ENCODE assay signal across 3 cellular contexts in the genomic region with DNA sequence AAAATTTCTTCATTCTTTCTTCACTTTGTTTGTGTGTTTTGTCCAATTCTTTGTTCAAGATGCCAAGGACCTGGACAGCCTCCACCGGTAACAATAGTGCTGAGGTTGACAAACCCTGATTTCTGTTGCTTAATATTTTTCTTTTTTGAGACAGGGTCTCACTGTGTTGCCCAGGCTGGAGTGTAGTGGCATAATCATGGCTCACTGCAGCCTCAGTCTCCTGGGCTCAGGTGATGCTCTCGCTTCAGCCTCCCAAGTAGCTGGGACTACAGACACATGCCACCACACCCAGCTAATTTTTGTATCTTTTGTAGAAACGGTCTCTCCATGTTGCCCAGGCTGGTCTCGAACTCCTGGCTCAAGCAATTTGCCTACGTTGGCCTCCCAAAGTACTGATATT. TPM values are rescaled to one million over a fixed set of nuclear protein-coding genes. Genes with fewer than 3 reads are reported as not detected.
"Had no signal": no experiment of that assay in that cellular context is flagged by ENCODE, and none has a peak within 500 bp of the region (broad histone marks: within the 10 kb centered on the region; RNA-seq: fewer than 3 reads in every experiment).

No MANE protein-coding gene starts in this region.

RNA-seq across cellular contexts. Expression of gene TMEM61, which starts 16.6 kb away (rescaled TPM):
- total RNA-seq: GM23248, HFFc6 had no signal
- polyA plus RNA-seq: GM23248 had no signal

RNA-seq across cellular contexts. Expression of gene BSND, which starts 34.9 kb away (rescaled TPM):
- total RNA-seq: GM23248, H4, HFFc6 had no signal
- polyA plus RNA-seq: GM23248 had no signal
